8 cellular contexts compared by ENCODE assay signal in the genomic region with DNA sequence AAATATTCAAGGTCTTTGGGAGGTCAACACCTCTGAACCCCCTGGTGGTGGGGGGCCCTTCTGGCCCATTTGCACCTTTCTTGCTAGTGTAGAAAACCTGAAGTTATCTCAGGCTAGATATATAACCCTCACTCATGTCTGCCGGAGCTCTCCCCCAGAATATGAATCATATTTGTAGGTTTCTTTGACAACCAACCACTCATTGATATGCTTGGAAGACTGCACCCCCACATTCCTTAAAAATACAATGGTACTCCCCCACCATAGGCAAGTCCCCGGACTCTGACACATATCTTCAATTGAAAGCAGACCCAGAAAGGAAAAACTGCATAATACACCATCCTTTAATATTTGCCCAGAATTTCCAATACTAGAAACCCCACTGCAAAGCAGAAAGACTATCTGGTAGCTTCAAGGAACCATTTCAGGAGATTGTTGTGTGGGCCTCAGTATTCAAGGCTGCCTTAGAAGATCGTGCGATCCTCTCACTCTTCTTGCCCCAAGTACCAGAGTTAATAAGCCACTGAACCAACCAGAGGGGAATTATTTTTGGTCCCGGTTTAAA. TPM values are rescaled to one million over a fixed set of nuclear protein-coding genes. Genes with fewer than 3 reads are reported as not detected.
A peak's percentile ranks its signal among the peaks of the same experiment; 100 is the strongest.
DNase-seq lines count a peak whose midpoint lies in the region; TF ChIP-seq lines count a peak whose summit lies in the region.

No MANE protein-coding gene starts in this region.

- peak overlapping the region; percentile 96 for H3K4me2 ChIP-seq in PC-9

- TF ChIP-seq CTCF in GM10266 (IDR thresholded peaks at IDR 0.05; ENCODE audit: control insufficient read depth, insufficient read depth, low read depth, missing control alignments) = no peak
- TF ChIP-seq CTCF in HEK293 (tag by site-specific recombination; IDR thresholded peaks at IDR 0.05) = no peak
- no peak for TF ChIP-seq CTCF in PC-9 (conservative IDR thresholded peaks at IDR 0.05)
- no peak for TF ChIP-seq CTCF in nephron (IDR thresholded peaks at IDR 0.05; ENCODE audit: unreplicated experiment in 3 of 3)

- H3K9ac ChIP-seq in duodenal mucosa (ENCODE audit: low read depth in 1 of 2, low read length in 2 of 2) = peak overlapping the region; percentile 71 to 100

- H3K36me3 Mint-ChIP-seq in nephron (ENCODE audit: low read depth) = peaks cover 24% of the 10 kb centered on the region

- POLR2A ChIA-PET in HEK293 (lab: Yijun Ruan, JAX) (interaction anchor here (0.6 kb wide), 1 partner anchor 416 kb away, joined by 6 read pairs; no protein-coding TSS in a partner anchor), PC-9 (lab: Charles Lee; ENCODE audit: unreplicated experiment) (interaction anchor here (0.6 to 0.7 kb wide), 2 partner anchors 148 to 1874 kb away, joined by 3 to 4 read pairs; no protein-coding TSS in a partner anchor)

- TSS peak; percentile 51 for BruUV-seq in PC-9 (replicated peaks; lab: Mats Ljungman, UMichigan)

- H3K27ac ChIP-seq in HEK293 (ENCODE audit: extremely low read depth, low read depth, low read length) = no peak overlapping the region; the same call in 1 of the 2 replicates
- peak overlapping the region; percentile 97 for H3K27ac ChIP-seq in PC-9
- H3K27ac ChIP-seq in duodenal mucosa (ENCODE audit: low read depth, low read length) = peak overlapping the region; percentile 73

- peaks cover 3% of the 10 kb centered on the region for H3K9me3 Mint-ChIP-seq in nephron

- H3K4me3 Mint-ChIP-seq in nephron = peak overlapping the region; percentile 89 to 97 (median 95)

- peak overlapping the region; percentile 98 to 99 (median 99) for H3K27ac Mint-ChIP-seq in nephron

- no peaks in the 10 kb centered on the region for H3K9me3 ChIP-seq in HEK293 (ENCODE audit: control insufficient read depth, insufficient read depth, low read depth, low read length)
- no peaks in the 10 kb centered on the region for H3K9me3 ChIP-seq in PC-9 (ENCODE audit: insufficient read depth, low read depth)
- H3K9me3 ChIP-seq in duodenal mucosa (ENCODE audit: control insufficient read depth in 1 of 2, low read length in 2 of 2) = no peaks in the 10 kb centered on the region

- peaks cover 31% of the 10 kb centered on the region for H4K20me1 ChIP-seq in PC-9 (ENCODE audit: insufficient read depth)

- H3K79me2 ChIP-seq in PC-9 (ENCODE audit: low read depth) = peaks cover 56% of the 10 kb centered on the region

- peaks cover 37% of the 10 kb centered on the region for H3K4me1 Mint-ChIP-seq in nephron

- no peaks in the 10 kb centered on the region for H3K4me1 ChIP-seq in HEK293 (ENCODE audit: control insufficient read depth, insufficient read depth, low read length)
- peaks cover 29% of the 10 kb centered on the region for H3K4me1 ChIP-seq in PC-9 (replicated peaks; ENCODE audit: insufficient read depth)
- peaks cover 17 to 25% of the 10 kb centered on the region in 2 donors for H3K4me1 ChIP-seq in duodenal mucosa (ENCODE audit: control insufficient read depth in 1 of 2, insufficient read depth in 2 of 2, low read length in 2 of 2)

- H2AFZ ChIP-seq in PC-9 = peak overlapping the region; percentile 91

- H3K4me3 ChIP-seq in HEK293 (ENCODE audit: low read depth, low read length) (peak overlapping the region; percentile 100), PC-9 (peak overlapping the region; percentile 99), duodenal mucosa (ENCODE audit: low read depth in 1 of 2, low read length in 2 of 2) (peak overlapping the region; percentile 72 to 75)

- CTCF ChIA-PET in HEK293 (lab: Yijun Ruan, JAX) (interaction anchor here (0.7 kb wide), 2 partner anchors 8 to 11 kb away, joined by 3 read pairs; no protein-coding TSS in a partner anchor), PC-9 (lab: Charles Lee) (interaction anchor here (0.9 kb wide), 1 partner anchor 67 kb away, joined by 7 read pairs; no protein-coding TSS in a partner anchor)

- DNase-seq in GM10266 (ENCODE audit: extremely low spot score) = peak; percentile 23
- no peak for DNase-seq in PC-9
- no peak for DNase-seq in NCI-H1105 (lab: John Stamatoyannopoulos, UW)
- DNase-seq in 8988T = no peak
- DNase-seq in GM19238 (ENCODE audit: insufficient read length, low spot score) = no peak

- peaks cover 4% of the 10 kb centered on the region for H3K27me3 Mint-ChIP-seq in nephron (ENCODE audit: low read depth)

- intact Hi-C loops in PC-9 (cut with micrococcal nuclease; ENCODE audit: unreplicated experiment) = loop anchor here (2.0 to 5.0 kb wide), 5 partner anchors 142 to 367 kb away; partner anchors contain the start of genes CAMLG and PPP2CA

- no peaks in the 10 kb centered on the region for H3K9me2 ChIP-seq in PC-9 (ENCODE audit: insufficient read depth)

- H3F3A ChIP-seq in PC-9 (ENCODE audit: insufficient read depth, low read depth) = peaks cover 31% of the 10 kb centered on the region

- H3K27me3 ChIP-seq in PC-9 (ENCODE audit: insufficient read depth, low read depth) (no peaks in the 10 kb centered on the region), duodenal mucosa (ENCODE audit: control insufficient read depth in 1 of 2, insufficient read depth in 2 of 2, low read length in 2 of 2) (no peaks in the 10 kb centered on the region)

- peaks cover 7 to 15% of the 10 kb centered on the region in 2 experiments; a peak in 2 of 3 replicates for H3K36me3 ChIP-seq in HEK293 (ENCODE audit: control insufficient read depth in 2 of 2, insufficient read depth in 1 of 2, low read length in 2 of 2)
- H3K36me3 ChIP-seq in PC-9 (ENCODE audit: low read depth) = 0 out of 2 replicates have a peak, but pooled peaks cover 17% of the 10 kb centered on the region
- H3K36me3 ChIP-seq in duodenal mucosa (ENCODE audit: control insufficient read depth in 1 of 2, insufficient read depth in 2 of 2, low read length in 2 of 2) = peaks cover 0 to 4% of the 10 kb centered on the region in 2 donors

TF ChIP-seq in HEK293, 187 proteins besides CTCF, POLR2A, EP300 and RAD21:
- no peak for TF ChIP-seq ZNF548 (tag by site-specific recombination; IDR thresholded peaks at IDR 0.05)
- no peak for TF ChIP-seq ZNF140 (tag by site-specific recombination; IDR thresholded peaks at IDR 0.05)

RNA-seq across cellular contexts. Expression of gene UBE2B, which starts 1.0 kb away (rescaled TPM):
- total RNA-seq in PC-9 (2021) = 61.9 and 85.5 TPM in 2 replicates

RNA-seq across cellular contexts. Expression of gene CDKL3, which starts 3.4 kb away (rescaled TPM):
- 3.8 and 4.7 TPM in 2 replicates for total RNA-seq in PC-9 (2021)

RNA-seq across cellular contexts. Expression of gene CDKN2AIPNL, which starts 41.3 kb away (rescaled TPM):
- 35.3 and 36.1 TPM in 2 replicates for total RNA-seq in PC-9 (2021)
